ENCODE assay signal across 8 cellular contexts in genomic region chr3:49722896-49723295, GRCh38. TPM values are rescaled to one million over a fixed set of nuclear protein-coding genes. Genes with fewer than 3 reads are reported as not detected.
A peak's percentile ranks its signal among the peaks of the same experiment; 100 is the strongest.
DNase-seq lines count a peak whose midpoint lies in the region; ATAC-seq, FAIRE-seq and TF ChIP-seq lines count a peak whose summit lies in the region.

No MANE protein-coding gene starts in this region.

- POLR2A ChIA-PET in CD4-positive, alpha-beta memory T cell (lab: Charles Lee; ENCODE audit: partially characterized antibody): interaction anchor here (1.0 to 1.6 kb wide), 3 partner anchors 10 to 86 kb away, joined by 3 to 6 read pairs (median 4); partner anchors contain the start of gene INKA1
- POLR2A ChIA-PET in OCI-LY7 (lab: Charles Lee): interaction anchor here (0.6 kb wide), 1 partner anchor 11 kb away, joined by 5 read pairs; no protein-coding TSS in a partner anchor
- POLR2A ChIA-PET in endothelial cell of umbilical vein (lab: Charles Lee): no interaction called here

- H3K4me1 ChIP-seq in CD4-positive, alpha-beta memory T cell (ENCODE audit: insufficient read depth, low read length): peaks cover 34% of the 10 kb centered on the region
- H3K4me1 ChIP-seq in OCI-LY7 (ENCODE audit: insufficient read depth, low read length, poor library complexity, severe bottlenecking) (peaks cover 48% of the 10 kb centered on the region), endothelial cell of umbilical vein (ENCODE audit: control insufficient read depth, extremely low read depth, insufficient read depth, low read length) (peaks cover 19% of the 10 kb centered on the region), osteoblast (ENCODE audit: insufficient read depth, low read length) (peaks cover 22% of the 10 kb centered on the region)

- H3K79me2 ChIP-seq in OCI-LY7 (ENCODE audit: insufficient read depth, low read depth, low read length) (peaks cover 13% of the 10 kb centered on the region; the same call in 1 of the 2 replicates), endothelial cell of umbilical vein (ENCODE audit: control insufficient read depth, insufficient read depth, low read length) (peaks cover 13% of the 10 kb centered on the region), osteoblast (ENCODE audit: insufficient read depth, low read length) (peaks cover 20% of the 10 kb centered on the region)

- H3K4me2 ChIP-seq in OCI-LY7 (ENCODE audit: low read length): peak overlapping the region; percentile 81
- peak overlapping the region; percentile 83 for H3K4me2 ChIP-seq in endothelial cell of umbilical vein (ENCODE audit: insufficient read depth, low read length)
- H3K4me2 ChIP-seq in osteoblast (ENCODE audit: insufficient read depth, low read length): peak overlapping the region; percentile 98

- no peak for TF ChIP-seq POLR2A in endothelial cell of umbilical vein (IDR thresholded peaks at IDR 0.05; ENCODE audit: low read depth, low read length)

- no peaks in the 10 kb centered on the region for H3K9me3 ChIP-seq in CD4-positive, alpha-beta memory T cell (ENCODE audit: control insufficient read depth in 1 of 2, low read length in 2 of 2)
- H3K9me3 ChIP-seq in OCI-LY7 (ENCODE audit: low read length) (no peaks in the 10 kb centered on the region), endothelial cell of umbilical vein (replicated peaks; ENCODE audit: control insufficient read depth, insufficient read depth, low read length) (no peaks in the 10 kb centered on the region), osteoblast (ENCODE audit: low read depth, low read length) (no peaks in the 10 kb centered on the region)

- peaks cover 0 to 52% of the 10 kb centered on the region in 2 donors for H3K36me3 Mint-ChIP-seq in CD4-positive, alpha-beta memory T cell

- peak overlapping the region; percentile 99 for H3K27ac ChIP-seq in CD4-positive, alpha-beta memory T cell (ENCODE audit: low read depth, low read length)
- peak overlapping the region; percentile 72 for H3K27ac ChIP-seq in OCI-LY7 (ENCODE audit: low read depth, low read length, poor library complexity, severe bottlenecking)
- H3K27ac ChIP-seq in endothelial cell of umbilical vein (ENCODE audit: insufficient read depth, low read depth, low read length): peak overlapping the region; percentile 84
- H3K27ac ChIP-seq in osteoblast (ENCODE audit: low read depth, low read length): peak overlapping the region; percentile 96

- peaks cover 0 to 2% (median 0%) of the 10 kb centered on the region in 8 donors for H3K9me3 Mint-ChIP-seq in CD4-positive, alpha-beta memory T cell

- CTCF ChIA-PET in CD4-positive, alpha-beta memory T cell (lab: Charles Lee; ENCODE audit: partially characterized antibody): interaction anchor here (3.1 kb wide), 1 partner anchor 183 kb away, joined by 12 read pairs; no protein-coding TSS in a partner anchor
- CTCF ChIA-PET in OCI-LY7 (lab: Charles Lee; ENCODE audit: unreplicated experiment): no interaction called here
- CTCF ChIA-PET in endothelial cell of umbilical vein (lab: Charles Lee): interaction anchor here (1.2 to 2.9 kb wide), 2 partner anchors 116 to 183 kb away, joined by 3 to 9 read pairs; no protein-coding TSS in a partner anchor

- H3K4me3 ChIP-seq in CD4-positive, alpha-beta memory T cell (ENCODE audit: low read length in 2 of 2): peak overlapping the region; percentile 85 to 89
- H3K4me3 ChIP-seq in OCI-LY7 (ENCODE audit: low read depth, low read length, poor library complexity, severe bottlenecking) (peak overlapping the region; percentile 93), endothelial cell of umbilical vein (replicated peaks in 1 of 3; ENCODE audit: insufficient read depth in 1 of 3, low read depth in 1 of 3, low read length in 3 of 3) (peak overlapping the region; percentile 59 to 85 (median 81)), osteoblast (ENCODE audit: insufficient read depth, low read length) (peak overlapping the region; percentile 91)

- H3K27me3 Mint-ChIP-seq in CD4-positive, alpha-beta memory T cell: peaks cover 0 to 2% of the 10 kb centered on the region in 2 donors

- H3K9me1 ChIP-seq in endothelial cell of umbilical vein (replicated peaks; ENCODE audit: control insufficient read depth, extremely low read depth, insufficient read depth, low read length): no peaks in the 10 kb centered on the region

- no peak for ATAC-seq in GM21526 (IDR thresholded peaks at IDR 0.05; ENCODE audit: low FRiP score, unreplicated experiment)
- ATAC-seq in HG03280 (IDR thresholded peaks at IDR 0.05; ENCODE audit: unreplicated experiment): no peak

- H3K4me3 Mint-ChIP-seq in CD4-positive, alpha-beta memory T cell: peak overlapping the region; percentile 93 to 98 (median 96)

- peak overlapping the region; percentile 98 to 99 (median 99) for H3K27ac Mint-ChIP-seq in CD4-positive, alpha-beta memory T cell

- BruUV-seq in OCI-LY7 (replicated peaks; lab: Mats Ljungman, UMichigan) (no TSS peak), endothelial cell of umbilical vein (replicated peaks; lab: Mats Ljungman, UMichigan) (no TSS peak)

- H3K4me1 Mint-ChIP-seq in CD4-positive, alpha-beta memory T cell: peaks cover 15 to 53% (median 29%) of the 10 kb centered on the region in 4 donors

- H3K9me2 ChIP-seq in OCI-LY7 (ENCODE audit: insufficient read depth, low read length): no peaks in the 10 kb centered on the region

- TF ChIP-seq CTCF in OCI-LY7 (conservative IDR thresholded peaks at IDR 0.05; ENCODE audit: low read length) (no peak), endothelial cell of umbilical vein (IDR thresholded peaks at IDR 0.05; ENCODE audit: extremely low read depth in 1 of 2, insufficient read depth in 1 of 2, low read depth in 1 of 2, low read length in 2 of 2) (no peak), osteoblast (IDR thresholded peaks at IDR 0.05; ENCODE audit: extremely low read depth, low read depth, low read length) (no peak)

- no peaks in the 10 kb centered on the region for H3K27me3 ChIP-seq in CD4-positive, alpha-beta memory T cell (ENCODE audit: insufficient read depth, low read length)
- no peaks in the 10 kb centered on the region for H3K27me3 ChIP-seq in endothelial cell of umbilical vein (ENCODE audit: control insufficient read depth in 2 of 2, insufficient read depth in 2 of 2, low read length in 2 of 2)
- no peaks in the 10 kb centered on the region for H3K27me3 ChIP-seq in osteoblast (ENCODE audit: insufficient read depth, low read length)

- dilution Hi-C loops in endothelial cell of umbilical vein (cut with MboI; ENCODE audit: extremely low pct_ligation_motif_present, low sequenced_read_pairs): no loop called here

- no peaks in the 10 kb centered on the region for H4K20me1 ChIP-seq in OCI-LY7 (ENCODE audit: insufficient read depth, low read length)
- no peaks in the 10 kb centered on the region for H4K20me1 ChIP-seq in endothelial cell of umbilical vein (replicated peaks; ENCODE audit: control insufficient read depth, extremely low read depth, insufficient read depth, low read length)
- peaks cover 22% of the 10 kb centered on the region for H4K20me1 ChIP-seq in osteoblast (ENCODE audit: insufficient read depth, low read length)

- H2AFZ ChIP-seq in OCI-LY7 (ENCODE audit: low read length): no peak overlapping the region
- no peak overlapping the region for H2AFZ ChIP-seq in endothelial cell of umbilical vein (ENCODE audit: low read depth, low read length)
- H2AFZ ChIP-seq in osteoblast (ENCODE audit: low read length): no peak overlapping the region

- no peak for DNase-seq in CD4-positive, alpha-beta memory T cell
- no peak for DNase-seq in OCI-LY7 (ENCODE audit: low spot score)
- DNase-seq in endothelial cell of umbilical vein (ENCODE audit: low read depth, low spot score): no peak
- no peak for DNase-seq in osteoblast (ENCODE audit: insufficient read length, low spot score, missing footprints)
- DNase-seq in LoVo (ENCODE audit: low spot score): no peak
- DNase-seq in EL: no peak

- peaks cover 20% of the 10 kb centered on the region for H3K36me3 ChIP-seq in CD4-positive, alpha-beta memory T cell (ENCODE audit: insufficient read depth, low read length)
- H3K36me3 ChIP-seq in OCI-LY7 (ENCODE audit: insufficient read depth, low read length) (peaks cover 69% of the 10 kb centered on the region), endothelial cell of umbilical vein (ENCODE audit: control insufficient read depth in 2 of 2, extremely low read depth in 1 of 2, insufficient read depth in 2 of 2, low read length in 2 of 2) (peaks cover 6 to 40% of the 10 kb centered on the region in 2 experiments), osteoblast (ENCODE audit: insufficient read depth, low read length) (peaks cover 44% of the 10 kb centered on the region)

- H3K9ac ChIP-seq in endothelial cell of umbilical vein (replicated peaks; ENCODE audit: extremely low read depth, insufficient read depth, low read length): peak overlapping the region; percentile 98

- intact Hi-C loops in CD4-positive, alpha-beta memory T cell (cut with micrococcal nuclease): loop anchor here (1.0 kb wide), 1 partner anchor 49 kb away; the partner anchor contains the start of gene APEH
- intact Hi-C loops in OCI-LY7 (cut with micrococcal nuclease; ENCODE audit: unreplicated experiment) (no loop called here), endothelial cell of umbilical vein (cut with micrococcal nuclease) (loop anchor here (10.0 kb wide), 1 partner anchor 362 kb away; the partner anchor contains the start of gene RBM5)

- FAIRE-seq in endothelial cell of umbilical vein (lab: Jason Lieb, UNC): no peak

RNA-seq across cellular contexts. Expression of gene GMPPB, which starts 0.9 kb away (rescaled TPM):
- 10 to 100 TPM; 59.5 to 61.3 TPM for total RNA-seq in CD4-positive, alpha-beta memory T cell
- 10 to 100 TPM; 22.2 to 24.0 TPM for polyA plus RNA-seq in CD4-positive, alpha-beta memory T cell
- total RNA-seq in OCI-LY7 (2014; rRNA removed; shearing (Covaris generic)): 40.7 and 43.6 TPM in 2 replicates
- total RNA-seq in OCI-LY7 (2022) (52.4 and 54.5 TPM in 2 replicates), endothelial cell of umbilical vein (52.5 and 54.5 TPM in 2 replicates), osteoblast (17.4 and 21.0 TPM in 2 replicates)
- polyA plus RNA-seq in endothelial cell of umbilical vein: 61.2 and 62.0 TPM in 2 replicates
- polyA plus RNA-seq in endothelial cell of umbilical vein (2011; cell fraction: cytosol; rRNA removed): 39.3 and 44.5 TPM in 2 replicates
- 55.6 and 60.5 TPM in 2 replicates for polyA plus RNA-seq in endothelial cell of umbilical vein (2011; cell fraction: nucleus; rRNA removed)
- 28.8 and 32.8 TPM in 2 replicates for polyA plus RNA-seq in endothelial cell of umbilical vein (2012)
- polyA minus RNA-seq in endothelial cell of umbilical vein: 44.0 and 55.3 TPM in 2 replicates
- polyA minus RNA-seq in endothelial cell of umbilical vein (2011; cell fraction: cytosol; rRNA and poly(A)+ RNA removed): 12.7 TPM
- 26.7 and 32.8 TPM in 2 replicates for polyA minus RNA-seq in endothelial cell of umbilical vein (2011; cell fraction: nucleus; rRNA and poly(A)+ RNA removed)

RNA-seq across cellular contexts. Expression of gene AMIGO3, which starts 3.4 kb away (rescaled TPM):
- not detected for total RNA-seq in CD4-positive, alpha-beta memory T cell
- not detected for polyA plus RNA-seq in CD4-positive, alpha-beta memory T cell
- 2.9 and 4.4 TPM in 2 replicates for total RNA-seq in OCI-LY7 (2014; rRNA removed; shearing (Covaris generic))
- total RNA-seq in OCI-LY7 (2022): 0.80 TPM in 1 of 2 replicates, not detected in the other
- 0.21 TPM in 1 of 2 replicates, not detected in the other for total RNA-seq in endothelial cell of umbilical vein
- 0.21 and 1.2 TPM in 2 replicates for polyA plus RNA-seq in endothelial cell of umbilical vein
- 0.38 TPM in 1 of 2 replicates, not detected in the other for polyA plus RNA-seq in endothelial cell of umbilical vein (2011; cell fraction: cytosol; rRNA removed)
- 2.6 and 4.0 TPM in 2 replicates for polyA plus RNA-seq in endothelial cell of umbilical vein (2011; cell fraction: nucleus; rRNA removed)
- 0.07 and 0.49 TPM in 2 replicates for polyA plus RNA-seq in endothelial cell of umbilical vein (2012)
- not detected in 2 replicates for polyA minus RNA-seq in endothelial cell of umbilical vein
- 1.2 TPM for polyA minus RNA-seq in endothelial cell of umbilical vein (2011; cell fraction: cytosol; rRNA and poly(A)+ RNA removed)
- 0.53 and 7.4 TPM in 2 replicates for polyA minus RNA-seq in endothelial cell of umbilical vein (2011; cell fraction: nucleus; rRNA and poly(A)+ RNA removed)
- 0.29 and 1.8 TPM in 2 replicates for total RNA-seq in osteoblast

RNA-seq across cellular contexts. Expression of gene RNF123, which starts 33.5 kb away (rescaled TPM):
- total RNA-seq in CD4-positive, alpha-beta memory T cell: 10 to 100 TPM; 69.7 to 74.7 TPM
- 10 to 100 TPM in 1 of 2 donors, 1 to 10 TPM in 1; 3.1 to 25.0 TPM for polyA plus RNA-seq in CD4-positive, alpha-beta memory T cell
- total RNA-seq in OCI-LY7 (2014; rRNA removed; shearing (Covaris generic)): 20.8 and 39.2 TPM in 2 replicates
- total RNA-seq in OCI-LY7 (2022) (48.4 and 50.6 TPM in 2 replicates), endothelial cell of umbilical vein (43.4 and 51.0 TPM in 2 replicates), osteoblast (25.0 and 33.3 TPM in 2 replicates)
- 59.3 and 67.2 TPM in 2 replicates for polyA plus RNA-seq in endothelial cell of umbilical vein
- polyA plus RNA-seq in endothelial cell of umbilical vein (2011; cell fraction: cytosol; rRNA removed): 33.3 and 36.7 TPM in 2 replicates
- 121 and 157 TPM in 2 replicates for polyA plus RNA-seq in endothelial cell of umbilical vein (2011; cell fraction: nucleus; rRNA removed)
- polyA plus RNA-seq in endothelial cell of umbilical vein (2012): 21.4 and 22.2 TPM in 2 replicates
- 58.4 and 66.9 TPM in 2 replicates for polyA minus RNA-seq in endothelial cell of umbilical vein
- polyA minus RNA-seq in endothelial cell of umbilical vein (2011; cell fraction: cytosol; rRNA and poly(A)+ RNA removed): 39.3 TPM
- polyA minus RNA-seq in endothelial cell of umbilical vein (2011; cell fraction: nucleus; rRNA and poly(A)+ RNA removed): 44.3 and 55.8 TPM in 2 replicates

RNA-seq across cellular contexts. Expression of gene MST1, which starts 33.6 kb away (rescaled TPM):
- 10 to 100 TPM in 1 of 2 experiments, 1 to 10 TPM in 1; 6.3 to 10.2 TPM for total RNA-seq in CD4-positive, alpha-beta memory T cell
- polyA plus RNA-seq in CD4-positive, alpha-beta memory T cell: under 1 TPM in 1 of 2 donors, not detected in 1; 0.94 TPM
- 12.5 and 13.1 TPM in 2 replicates for total RNA-seq in OCI-LY7 (2014; rRNA removed; shearing (Covaris generic))
- total RNA-seq in OCI-LY7 (2022) (24.2 and 26.2 TPM in 2 replicates), endothelial cell of umbilical vein (6.1 and 8.7 TPM in 2 replicates), osteoblast (6.5 and 6.9 TPM in 2 replicates)
- polyA plus RNA-seq in endothelial cell of umbilical vein: 15.3 and 17.5 TPM in 2 replicates
- polyA plus RNA-seq in endothelial cell of umbilical vein (2011; cell fraction: cytosol; rRNA removed): 2.3 and 3.7 TPM in 2 replicates
- polyA plus RNA-seq in endothelial cell of umbilical vein (2011; cell fraction: nucleus; rRNA removed): 88.4 and 130 TPM in 2 replicates
- 5.2 and 7.7 TPM in 2 replicates for polyA plus RNA-seq in endothelial cell of umbilical vein (2012)
- 3.9 and 8.2 TPM in 2 replicates for polyA minus RNA-seq in endothelial cell of umbilical vein
- polyA minus RNA-seq in endothelial cell of umbilical vein (2011; cell fraction: cytosol; rRNA and poly(A)+ RNA removed): 3.5 TPM
- 7.8 and 15.7 TPM in 2 replicates for polyA minus RNA-seq in endothelial cell of umbilical vein (2011; cell fraction: nucleus; rRNA and poly(A)+ RNA removed)

RNA-seq across cellular contexts. Expression of gene APEH, which starts 48.7 kb away (rescaled TPM):
- total RNA-seq in CD4-positive, alpha-beta memory T cell: 100 to 1,000 TPM; 130 to 136 TPM
- polyA plus RNA-seq in CD4-positive, alpha-beta memory T cell: 100 to 1,000 TPM; 100 to 140 TPM
- 94.8 and 112 TPM in 2 replicates for total RNA-seq in OCI-LY7 (2014; rRNA removed; shearing (Covaris generic))
- total RNA-seq in OCI-LY7 (2022) (132 and 133 TPM in 2 replicates), endothelial cell of umbilical vein (68.2 and 77.9 TPM in 2 replicates), osteoblast (98.8 and 101 TPM in 2 replicates)
- polyA plus RNA-seq in endothelial cell of umbilical vein: 74.3 and 74.8 TPM in 2 replicates
- 59.0 and 62.5 TPM in 2 replicates for polyA plus RNA-seq in endothelial cell of umbilical vein (2011; cell fraction: cytosol; rRNA removed)
- polyA plus RNA-seq in endothelial cell of umbilical vein (2011; cell fraction: nucleus; rRNA removed): 103 and 123 TPM in 2 replicates
- 58.7 and 62.8 TPM in 2 replicates for polyA plus RNA-seq in endothelial cell of umbilical vein (2012)
- 97.1 and 102 TPM in 2 replicates for polyA minus RNA-seq in endothelial cell of umbilical vein
- 160 TPM for polyA minus RNA-seq in endothelial cell of umbilical vein (2011; cell fraction: cytosol; rRNA and poly(A)+ RNA removed)
- 38.7 and 41.6 TPM in 2 replicates for polyA minus RNA-seq in endothelial cell of umbilical vein (2011; cell fraction: nucleus; rRNA and poly(A)+ RNA removed)
